ENCODE assay signal across 16 cellular contexts in the genomic region with DNA sequence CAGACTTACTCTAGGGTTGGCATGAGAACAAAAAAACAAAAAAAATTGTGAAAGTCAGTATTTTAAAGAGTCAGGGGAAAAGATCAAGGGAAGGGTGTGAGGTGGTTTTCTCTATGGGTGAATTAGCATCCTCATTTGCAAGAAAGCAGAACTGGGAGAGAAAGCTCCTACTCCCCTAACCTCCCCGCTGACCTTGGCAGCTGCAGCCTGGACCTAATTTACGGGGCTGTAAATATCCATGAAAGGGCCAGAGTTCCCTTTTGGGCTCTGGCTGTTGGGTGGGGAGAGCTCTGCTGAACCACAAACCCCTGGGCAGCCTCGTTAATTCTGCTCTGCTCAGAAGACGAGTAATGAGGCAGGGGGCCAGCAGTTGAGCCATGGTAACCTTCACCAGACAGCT. TPM values are rescaled to one million over a fixed set of nuclear protein-coding genes. Genes with fewer than 3 reads are reported as not detected.
DNase-seq lines count a peak whose midpoint lies in the region; ATAC-seq, FAIRE-seq and TF ChIP-seq lines count a peak whose summit lies in the region.
"Had no signal": no experiment of that assay in that cellular context is flagged by ENCODE, and none has a peak within 500 bp of the region (broad histone marks: within the 10 kb centered on the region; RNA-seq: fewer than 3 reads in every experiment).

No MANE protein-coding gene starts in this region.

- no peaks in the 10 kb centered on the region; the same call in 1 of the 2 replicates for H4K20me1 ChIP-seq in OCI-LY7 (ENCODE audit: insufficient read depth, low read length)

- peaks cover 8% of the 10 kb centered on the region for H3K4me1 ChIP-seq in OCI-LY7 (ENCODE audit: insufficient read depth, low read length, poor library complexity, severe bottlenecking)
- H3K4me1 ChIP-seq in naive thymus-derived CD4-positive, alpha-beta T cell (ENCODE audit: control insufficient read depth in 2 of 2, insufficient read depth in 2 of 2, low read length in 2 of 2): no peaks in the 10 kb centered on the region
- H3K4me1 ChIP-seq: body of pancreas, suprapubic skin had no signal

- TF ChIP-seq POLR2A in GM12891 (IDR thresholded peaks at IDR 0.05; ENCODE audit: low read depth, low read length): no peak

- CTCF ChIA-PET in OCI-LY7 (lab: Charles Lee; ENCODE audit: unreplicated experiment): no interaction called here
- CTCF ChIA-PET in naive thymus-derived CD4-positive, alpha-beta T cell (lab: Charles Lee): no interaction called here

- no peak overlapping the region for H3K4me3 ChIP-seq in OCI-LY7 (ENCODE audit: low read depth, low read length, poor library complexity, severe bottlenecking)
- H3K4me3 ChIP-seq in naive thymus-derived CD4-positive, alpha-beta T cell (ENCODE audit: low read length): no peak overlapping the region
- H3K4me3 ChIP-seq: body of pancreas, suprapubic skin had no signal

- no peak overlapping the region for H2AFZ ChIP-seq in OCI-LY7 (ENCODE audit: low read length)

- POLR2A ChIA-PET in OCI-LY7 (lab: Charles Lee): interaction anchor here (0.6 kb wide), 1 partner anchor 22 kb away, joined by 3 read pairs; no protein-coding TSS in a partner anchor
- POLR2A ChIA-PET in naive thymus-derived CD4-positive, alpha-beta T cell (lab: Charles Lee): no interaction called here

- no peak overlapping the region for H3K4me2 ChIP-seq in OCI-LY7 (ENCODE audit: low read length)

- no peaks in the 10 kb centered on the region for H3K9me2 ChIP-seq in OCI-LY7 (ENCODE audit: insufficient read depth, low read length)

- DNase-seq in GM12891 (ENCODE audit: insufficient read length, low spot score): no peak
- DNase-seq in OCI-LY7 (ENCODE audit: low spot score): peak; percentile 33
- DNase-seq in naive thymus-derived CD4-positive, alpha-beta T cell: no peak
- no peak for DNase-seq in activated T-cell treated with anti-CD3 and anti-CD28 coated beads, Interleukin-2, amount 50 U/mL, for 4 hours
- no peak for DNase-seq in A172 (ENCODE audit: low spot score)
- DNase-seq: body of pancreas, hypothalamus, left ventricle myocardium superior, natural killer cell, NCI-H2107, SW 1271 had no signal

- H3K27me3 ChIP-seq in naive thymus-derived CD4-positive, alpha-beta T cell (ENCODE audit: control insufficient read depth in 2 of 2, insufficient read depth in 2 of 2, low read length in 2 of 2): no peaks in the 10 kb centered on the region
- H3K27me3 ChIP-seq: body of pancreas had no signal

- ATAC-seq in HG03175 (IDR thresholded peaks at IDR 0.05; ENCODE audit: unreplicated experiment) (peak; percentile 47), HG03432 (IDR thresholded peaks at IDR 0.05; ENCODE audit: unreplicated experiment) (no peak), HG03460 (IDR thresholded peaks at IDR 0.05; ENCODE audit: unreplicated experiment) (no peak)
- peak; percentile 76 for ATAC-seq in naive thymus-derived CD4-positive, alpha-beta T cell
- ATAC-seq in activated T-cell treated with anti-CD3 and anti-CD28 coated beads, Interleukin-2, amount 50 U/mL, for 4 hours: no peak
- ATAC-seq: body of pancreas had no signal

- H3K27me3 Mint-ChIP-seq in naive thymus-derived CD4-positive, alpha-beta T cell: peaks cover 1 to 17% (median 16%) of the 10 kb centered on the region in 5 donors
- peaks cover 23% of the 10 kb centered on the region for H3K27me3 Mint-ChIP-seq in activated T-cell treated with anti-CD3 and anti-CD28 coated beads, Interleukin-2, amount 50 U/mL, for 4 hours (ENCODE audit: low read depth)

- no peak overlapping the region for H3K27ac Mint-ChIP-seq in naive thymus-derived CD4-positive, alpha-beta T cell
- H3K27ac Mint-ChIP-seq: natural killer cell had no signal

- H3K4me1 Mint-ChIP-seq in naive thymus-derived CD4-positive, alpha-beta T cell: peaks cover 0 to 4% (median 0%) of the 10 kb centered on the region in 7 donors
- H3K4me1 Mint-ChIP-seq in activated T-cell treated with anti-CD3 and anti-CD28 coated beads, Interleukin-2, amount 50 U/mL, for 4 hours (ENCODE audit: low read depth): no peaks in the 10 kb centered on the region
- H3K4me1 Mint-ChIP-seq: natural killer cell had no signal

- no peaks in the 10 kb centered on the region for H3K9me3 Mint-ChIP-seq in naive thymus-derived CD4-positive, alpha-beta T cell
- H3K9me3 Mint-ChIP-seq in activated T-cell treated with anti-CD3 and anti-CD28 coated beads, Interleukin-2, amount 50 U/mL, for 4 hours: no peaks in the 10 kb centered on the region
- H3K9me3 Mint-ChIP-seq: natural killer cell had no signal

- intact Hi-C loops in OCI-LY7 (cut with micrococcal nuclease; ENCODE audit: unreplicated experiment): no loop called here
- intact Hi-C loops in naive thymus-derived CD4-positive, alpha-beta T cell (cut with micrococcal nuclease): no loop called here

- no peaks in the 10 kb centered on the region for H3K36me3 Mint-ChIP-seq in naive thymus-derived CD4-positive, alpha-beta T cell
- H3K36me3 Mint-ChIP-seq in activated T-cell treated with anti-CD3 and anti-CD28 coated beads, Interleukin-2, amount 50 U/mL, for 4 hours (ENCODE audit: insufficient read depth): no peaks in the 10 kb centered on the region
- H3K36me3 Mint-ChIP-seq: natural killer cell had no signal

- no peak overlapping the region for H3K4me3 Mint-ChIP-seq in naive thymus-derived CD4-positive, alpha-beta T cell
- H3K4me3 Mint-ChIP-seq in activated T-cell treated with anti-CD3 and anti-CD28 coated beads, Interleukin-2, amount 50 U/mL, for 4 hours: no peak overlapping the region
- H3K4me3 Mint-ChIP-seq: natural killer cell had no signal

- no peaks in the 10 kb centered on the region for H3K79me2 ChIP-seq in OCI-LY7 (ENCODE audit: insufficient read depth, low read depth, low read length)

- H3K36me3 ChIP-seq in OCI-LY7 (ENCODE audit: insufficient read depth, low read length): no peaks in the 10 kb centered on the region
- H3K36me3 ChIP-seq in naive thymus-derived CD4-positive, alpha-beta T cell (ENCODE audit: control insufficient read depth in 2 of 3, insufficient read depth in 3 of 3, low read length in 3 of 3): no peaks in the 10 kb centered on the region
- H3K36me3 ChIP-seq: suprapubic skin had no signal

- no peak for TF ChIP-seq CTCF in OCI-LY7 (conservative IDR thresholded peaks at IDR 0.05; ENCODE audit: low read length)

- H3K9me3 ChIP-seq in OCI-LY7 (ENCODE audit: low read length): no peaks in the 10 kb centered on the region
- H3K9me3 ChIP-seq in naive thymus-derived CD4-positive, alpha-beta T cell (ENCODE audit: control insufficient read depth in 2 of 3, low read length in 3 of 3): no peaks in the 10 kb centered on the region
- H3K9me3 ChIP-seq: body of pancreas, suprapubic skin had no signal

- H3K27ac ChIP-seq in OCI-LY7 (ENCODE audit: low read depth, low read length, poor library complexity, severe bottlenecking): no peak overlapping the region
- no peak overlapping the region for H3K27ac ChIP-seq in naive thymus-derived CD4-positive, alpha-beta T cell (ENCODE audit: low read depth, low read length)
- H3K27ac ChIP-seq: body of pancreas, suprapubic skin, VCaP had no signal

- FAIRE-seq in GM12891 (lab: Jason Lieb, UNC): peak; percentile 71

- BruUV-seq in OCI-LY7 (replicated peaks; lab: Mats Ljungman, UMichigan): no TSS peak

TF ChIP-seq in GM12891, 5 proteins besides CTCF, POLR2A, EP300 and RAD21:
- TF ChIP-seq POU2F2 (IDR thresholded peaks at IDR 0.05; ENCODE audit: low read depth, low read length) (no peak), POLR2AphosphoS5 (IDR thresholded peaks at IDR 0.05; ENCODE audit: low read depth, low read length) (no peak), PAX5 (IDR thresholded peaks at IDR 0.05; ENCODE audit: insufficient read depth, low read length, severe bottlenecking) (no peak), SPI1 (IDR thresholded peaks at IDR 0.05; ENCODE audit: low read depth, low read length) (peak; percentile 91)

RNA-seq across cellular contexts. Expression of a gene that starts 10.6 kb away (rescaled TPM):
- 0.09 TPM for polyA plus RNA-seq in GM12891 (2012; ENCODE audit: low read depth, missing spikeins)
- total RNA-seq in OCI-LY7 (2014; rRNA removed; shearing (Covaris generic)): not detected in 2 replicates
- 0.15 TPM in 1 of 2 replicates, not detected in the other for total RNA-seq in OCI-LY7 (2022)
- total RNA-seq in naive thymus-derived CD4-positive, alpha-beta T cell: under 1 TPM in 2 of 5 experiments, not detected in 3; 0.07 to 0.39 TPM
- polyA plus RNA-seq in naive thymus-derived CD4-positive, alpha-beta T cell: not detected
- total RNA-seq in activated T-cell treated with anti-CD3 and anti-CD28 coated beads, Interleukin-2, amount 50 U/mL, for 4 hours: under 1 TPM; 0.11 to 0.20 (median 0.16) TPM
- 3.7 TPM in 2 replicates for total RNA-seq in A172 (2014; rRNA removed; shearing (Covaris generic))

Comparison
In these comparisons a context has a peak if more than half of its experiments do, and no peak if none do; other contexts are left out.
1. ATAC-seq: peak in HG03175 (single experiment) and naive thymus-derived CD4-positive, alpha-beta T cell (single experiment); none in HG03432 (single experiment), activated T-cell treated with anti-CD3 and anti-CD28 coated beads, Interleukin-2, amount 50 U/mL, for 4 hours (0 of 2) and HG03460 (single experiment).